In the genomic region with DNA sequence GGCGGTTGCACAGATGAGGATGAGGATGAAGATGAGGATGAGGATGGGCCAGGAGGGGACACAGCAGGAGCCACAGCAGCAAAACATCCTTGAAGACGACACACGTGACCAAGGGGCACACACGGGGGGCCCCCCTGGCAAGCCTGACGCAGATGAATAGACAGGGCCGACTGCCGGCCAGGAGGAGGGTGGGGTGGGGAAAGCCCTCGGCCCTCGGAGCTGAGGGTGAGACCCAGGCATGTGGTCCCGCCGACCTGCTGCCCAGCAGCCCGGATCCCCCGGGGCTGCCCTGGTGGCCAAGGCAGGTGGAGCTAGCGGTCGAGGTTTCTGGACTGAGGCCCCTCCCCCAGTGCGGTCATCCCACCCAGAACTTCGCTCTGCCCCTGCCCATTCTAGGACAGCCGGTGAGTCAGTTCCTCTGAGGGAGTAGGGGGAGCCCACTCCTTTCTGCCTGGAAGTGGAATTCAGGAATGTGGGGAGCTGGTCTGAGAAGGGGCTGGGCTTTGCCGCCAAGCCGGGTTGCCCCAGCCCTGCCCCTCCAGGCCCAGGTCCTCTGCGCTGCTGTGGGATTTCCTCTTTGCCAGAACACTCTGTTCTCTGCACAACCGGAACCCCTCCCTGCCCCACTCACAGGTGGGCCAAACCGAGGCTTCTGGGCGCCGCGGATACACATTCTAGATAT, we compare ENCODE assay signal across 1 cellular context.
TF ChIP-seq lines count a peak whose summit lies in the region.

No MANE protein-coding gene starts in this region.

TF ChIP-seq in H1, 55 proteins besides CTCF, POLR2A, EP300 and RAD21:
- TF ChIP-seq POLR2AphosphoS5 (IDR thresholded peaks at IDR 0.05; ENCODE audit: low read depth, low read length): no peak
- no peak for TF ChIP-seq SIX5 (IDR thresholded peaks at IDR 0.05; ENCODE audit: low read depth, low read length)
- TF ChIP-seq GABPA (IDR thresholded peaks at IDR 0.05; ENCODE audit: borderline replicate concordance, insufficient read depth, low read length): peak; percentile 60; the same call in 1 of the 2 replicates
- 0 out of 2 replicates have a peak, but pooled peaks have one; percentile 11 for TF ChIP-seq TEAD4 (IDR thresholded peaks at IDR 0.05; ENCODE audit: low read depth, low read length)
- no peak for TF ChIP-seq TAF1 (IDR thresholded peaks at IDR 0.05; ENCODE audit: low read depth, low read length)
- TF ChIP-seq BCL11A (IDR thresholded peaks at IDR 0.05; ENCODE audit: low read depth in 2 of 2, low read length in 2 of 2): no peak
- no peak for TF ChIP-seq POU5F1 (IDR thresholded peaks at IDR 0.05; ENCODE audit: low read depth, low read length)
- TF ChIP-seq, protein P1, sequence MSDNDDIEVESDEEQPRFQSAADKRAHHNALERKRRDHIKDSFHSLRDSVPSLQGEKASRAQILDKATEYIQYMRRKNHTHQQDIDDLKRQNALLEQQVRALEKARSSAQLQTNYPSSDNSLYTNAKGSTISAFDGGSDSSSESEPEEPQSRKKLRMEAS (IDR thresholded peaks at IDR 0.05): peak; percentile 70; the same call in 1 of the 2 replicates
- no peak for TF ChIP-seq BRCA1 (IDR thresholded peaks at IDR 0.05; ENCODE audit: low read depth, low read length)
- no peak for TF ChIP-seq RFX5 (IDR thresholded peaks at IDR 0.05; ENCODE audit: borderline replicate concordance, low read depth, low read length)
- TF ChIP-seq, protein P2, sequence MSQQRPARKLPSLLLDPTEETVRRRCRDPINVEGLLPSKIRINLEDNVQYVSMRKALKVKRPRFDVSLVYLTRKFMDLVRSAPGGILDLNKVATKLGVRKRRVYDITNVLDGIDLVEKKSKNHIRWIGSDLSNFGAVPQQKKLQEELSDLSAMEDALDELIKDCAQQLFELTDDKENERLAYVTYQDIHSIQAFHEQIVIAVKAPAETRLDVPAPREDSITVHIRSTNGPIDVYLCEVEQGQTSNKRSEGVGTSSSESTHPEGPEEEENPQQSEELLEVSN (IDR thresholded peaks at IDR 0.05): peak; percentile 81
- TF ChIP-seq SAP30 (IDR thresholded peaks at IDR 0.05; ENCODE audit: insufficient read depth, insufficient replicate concordance, low read length): no peak
